12 cellular contexts compared by ENCODE assay signal in the genomic region with DNA sequence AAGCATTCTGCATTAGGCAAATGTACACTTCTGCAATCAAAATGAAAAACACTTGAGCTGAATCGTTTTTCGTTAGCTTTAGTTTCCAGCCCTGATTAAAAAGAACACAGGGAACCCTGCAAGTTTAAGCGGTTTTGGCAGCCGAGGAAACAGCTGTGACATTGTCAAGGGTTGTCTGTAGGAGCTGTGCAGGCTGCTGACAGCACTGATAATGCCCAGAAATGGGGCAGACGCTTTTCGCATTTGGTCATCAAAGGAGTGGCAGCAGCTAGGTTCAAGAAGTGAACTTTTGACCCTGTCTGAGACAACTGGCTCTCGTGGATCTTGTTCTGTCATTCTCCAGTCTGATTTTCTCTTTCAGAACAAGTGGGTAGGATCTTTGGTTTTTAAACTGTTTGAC.
DNase-seq lines count a peak whose midpoint lies in the region; FAIRE-seq and TF ChIP-seq lines count a peak whose summit lies in the region.
"Had no signal": no experiment of that assay in that cellular context is flagged by ENCODE, and none has a peak within 500 bp of the region (broad histone marks: within the 10 kb centered on the region; RNA-seq: fewer than 3 reads in every experiment).

No MANE protein-coding gene starts in this region.

- peaks cover 3% of the 10 kb centered on the region for H3K27me3 Mint-ChIP-seq in chondrocyte (ENCODE audit: low read depth)

- H3K9me3 ChIP-seq in kidney (ENCODE audit: control insufficient read depth in 1 of 2, low read length in 2 of 2) (no peaks in the 10 kb centered on the region), ascending aorta (no peaks in the 10 kb centered on the region)

- H3K27ac ChIP-seq in kidney (ENCODE audit: low read depth in 2 of 2, low read length in 2 of 2) (no peak overlapping the region), rectal smooth muscle tissue (ENCODE audit: low read depth, low read length) (peak overlapping the region; percentile 11), ascending aorta (peak overlapping the region in 1 of 2 donors; percentile 1)

- intact Hi-C loops in kidney (cut with DNase I) (no loop called here), ascending aorta (cut with DNase I) (no loop called here)

- H3K4me3 ChIP-seq in kidney (ENCODE audit: low read length in 2 of 2) (no peak overlapping the region), rectal smooth muscle tissue (ENCODE audit: low read length) (no peak overlapping the region), ascending aorta (peak overlapping the region in 1 of 2 donors; percentile 12)

- H3K36me3 ChIP-seq in kidney (ENCODE audit: control insufficient read depth in 1 of 2, insufficient read depth in 2 of 2, low read length in 2 of 2) (no peaks in the 10 kb centered on the region), rectal smooth muscle tissue (ENCODE audit: control insufficient read depth, insufficient read depth, low read length) (no peaks in the 10 kb centered on the region), ascending aorta (no peaks in the 10 kb centered on the region)

- peaks cover 6 to 15% of the 10 kb centered on the region in 2 donors for H3K4me1 ChIP-seq in kidney (ENCODE audit: control insufficient read depth in 1 of 2, insufficient read depth in 1 of 2, low read depth in 1 of 2, low read length in 2 of 2)
- H3K4me1 ChIP-seq in rectal smooth muscle tissue (ENCODE audit: control insufficient read depth, insufficient read depth, low read length), result peaks cover 14% of the 10 kb centered on the region
- peaks cover 10 to 21% of the 10 kb centered on the region in 2 donors for H3K4me1 ChIP-seq in ascending aorta

- peaks cover 4% of the 10 kb centered on the region for H3K9me3 Mint-ChIP-seq in chondrocyte (ENCODE audit: low read depth)
- H3K9me3 Mint-ChIP-seq: activated T-helper 17 cell treated with anti-CD3 and anti-CD28 coated beads, Interleukin-2, amount 50 U/mL, for 72 hours had no signal

- H3K9ac ChIP-seq in kidney (ENCODE audit: low read length in 2 of 2), result no peak overlapping the region
- no peak overlapping the region for H3K9ac ChIP-seq in rectal smooth muscle tissue (ENCODE audit: low read length)

- H3K27me3 ChIP-seq in rectal smooth muscle tissue (ENCODE audit: control insufficient read depth, insufficient read depth, low read length) (no peaks in the 10 kb centered on the region), ascending aorta (no peaks in the 10 kb centered on the region)

- no peaks in the 10 kb centered on the region for H3K36me3 Mint-ChIP-seq in chondrocyte (ENCODE audit: low read depth)

- peaks cover 25% of the 10 kb centered on the region for H3K4me1 Mint-ChIP-seq in chondrocyte (ENCODE audit: low read depth)
- H3K4me1 Mint-ChIP-seq: activated T-helper 17 cell treated with anti-CD3 and anti-CD28 coated beads, Interleukin-2, amount 50 U/mL, for 72 hours had no signal

- DNase-seq in ELF-1 (ENCODE audit: low read depth, low spot score) (peak; percentile 54), chondrocyte (ENCODE audit: low spot score) (no peak), kidney (peak; percentile 76), NCI-H1930 (lab: John Stamatoyannopoulos, UW) (no peak), ascending aorta (ENCODE audit: low spot score in 2 of 2) (no peak), AG08395 (ENCODE audit: low spot score) (no peak), NCI-H128 (lab: John Stamatoyannopoulos, UW; ENCODE audit: unreplicated experiment) (no peak)
- DNase-seq: activated CD4-positive, alpha-beta T cell treated with anti-CD3 and anti-CD28 coated beads for 4 hours; NCI-H1105 treated with DMSO at 0.1 percent for 48 hours; NCI-H774 had no signal

- no peak for FAIRE-seq in kidney (lab: Jason Lieb, UNC)

- H3K4me3 Mint-ChIP-seq in chondrocyte (ENCODE audit: unreplicated experiment), result no peak overlapping the region
- H3K4me3 Mint-ChIP-seq: activated T-helper 17 cell treated with anti-CD3 and anti-CD28 coated beads, Interleukin-2, amount 50 U/mL, for 72 hours had no signal

- TF ChIP-seq CTCF in chondrocyte (IDR thresholded peaks at IDR 0.05), result no peak
- TF ChIP-seq CTCF in kidney (IDR thresholded peaks at IDR 0.05; ENCODE audit: borderline replicate concordance, extremely low read depth, insufficient read depth), result no peak
- no peak for TF ChIP-seq CTCF in ascending aorta (IDR thresholded peaks at IDR 0.05)

- peak overlapping the region; percentile 37 for H3K27ac Mint-ChIP-seq in chondrocyte (ENCODE audit: unreplicated experiment)
- H3K27ac Mint-ChIP-seq: activated T-helper 17 cell treated with anti-CD3 and anti-CD28 coated beads, Interleukin-2, amount 50 U/mL, for 72 hours had no signal

Comparison
In these comparisons a context has a peak if more than half of its experiments do, and no peak if none do; other contexts are left out.
1. DNase-seq: peak in ELF-1 (single experiment) and kidney (single experiment); none in chondrocyte (single experiment), NCI-H1930 (0 of 2), ascending aorta (0 of 2), AG08395 (single experiment) and NCI-H128 (single experiment).